ENCODE assay signal across 9 cellular contexts in genomic region chr17:44209786-44210341, GRCh38. TPM values are rescaled to one million over a fixed set of nuclear protein-coding genes. Genes with fewer than 3 reads are reported as not detected.
DNase-seq lines count a peak whose midpoint lies in the region; ATAC-seq, FAIRE-seq and TF ChIP-seq lines count a peak whose summit lies in the region.
"Had no signal": no experiment of that assay in that cellular context is flagged by ENCODE, and none has a peak within 500 bp of the region (broad histone marks: within the 10 kb centered on the region; RNA-seq: fewer than 3 reads in every experiment).

No MANE protein-coding gene starts in this region.

- H4K20me1 ChIP-seq in KMS-11 (ENCODE audit: insufficient read depth), result no peaks in the 10 kb centered on the region

- WGBS in sigmoid colon, 2 donors, result 68 to 74% methylated on average over 11 of the region's 11 CpGs

- H3K4me2 ChIP-seq in KMS-11, result peak overlapping the region; percentile 88

- TF ChIP-seq CTCF in KMS-11 (conservative IDR thresholded peaks at IDR 0.05; ENCODE audit: low read depth, low read length), result no peak
- TF ChIP-seq CTCF in sigmoid colon (IDR thresholded peaks at IDR 0.05), result no peak

- H3K9ac ChIP-seq in KMS-11 (no peak overlapping the region), adipocyte (ENCODE audit: low read length) (peak overlapping the region; percentile 71)

- H3K36me3 ChIP-seq in KMS-11 (ENCODE audit: insufficient read depth) (no peaks in the 10 kb centered on the region; the same call in 1 of the 2 replicates), adipocyte (ENCODE audit: control insufficient read depth, insufficient read depth, low read length, severe bottlenecking) (peaks cover 46% of the 10 kb centered on the region), sigmoid colon (peaks cover 16 to 65% (median 49%) of the 10 kb centered on the region in 4 donors)

- ATAC-seq in HG03045 (IDR thresholded peaks at IDR 0.05; ENCODE audit: unreplicated experiment), result no peak

- no peak overlapping the region; the same call in 1 of the 2 replicates for H2AFZ ChIP-seq in KMS-11 (ENCODE audit: low read depth)

- in situ Hi-C loops in ACHN (cut with HindIII; ENCODE audit: low pct_ligation_motif_present, low pct_unique_long_range_greater_than_20kb, low sequenced_read_pairs), result loop anchor here (10.0 kb wide), 1 partner anchor 115 kb away; the partner anchor contains the start of gene SLC25A39

- TF ChIP-seq POLR2A in GM12891 (IDR thresholded peaks at IDR 0.05; ENCODE audit: low read depth, low read length) (peak; percentile 68), sigmoid colon (IDR thresholded peaks at IDR 0.05) (no peak)

- H3K27ac ChIP-seq in KMS-11, result peak overlapping the region; percentile 19; the same call in 1 of the 2 replicates
- H3K27ac ChIP-seq in sigmoid colon, result peak overlapping the region; percentile 65 to 74 (median 70)

- H3K79me2 ChIP-seq in KMS-11 (ENCODE audit: insufficient read depth, low read depth), result no peaks in the 10 kb centered on the region

- intact Hi-C loops in sigmoid colon (cut with DNase I), result loop anchor here (1.0 to 10.0 kb wide), 3 partner anchors 121 to 295 kb away; partner anchors contain the start of genes GPATCH8 and GRN

- TF ChIP-seq EP300 in sigmoid colon (IDR thresholded peaks at IDR 0.05), result no peak

- FAIRE-seq in GM12891 (lab: Jason Lieb, UNC), result no peak

- H3K9me3 ChIP-seq in adipocyte (ENCODE audit: control insufficient read depth, low read length) (no peaks in the 10 kb centered on the region), sigmoid colon (no peaks in the 10 kb centered on the region)

- no peaks in the 10 kb centered on the region for H3K27me3 ChIP-seq in KMS-11 (ENCODE audit: insufficient read depth, low read depth)
- H3K27me3 ChIP-seq in adipocyte (replicated peaks; ENCODE audit: control insufficient read depth, insufficient read depth, low read length), result no peaks in the 10 kb centered on the region
- no peaks in the 10 kb centered on the region for H3K27me3 ChIP-seq in sigmoid colon

- H3K4me3 ChIP-seq in KMS-11 (IDR thresholded peaks at IDR 0.05; ENCODE audit: insufficient read depth, low read depth, low read length), result no peak overlapping the region
- H3K4me3 ChIP-seq in adipocyte (ENCODE audit: low read length), result no peak overlapping the region
- peak overlapping the region in 1 of 4 donors; percentile 21 for H3K4me3 ChIP-seq in sigmoid colon

- peaks cover 21% of the 10 kb centered on the region for H3K4me1 ChIP-seq in KMS-11 (ENCODE audit: low read depth, poor library complexity, severe bottlenecking)
- peaks cover 20% of the 10 kb centered on the region for H3K4me1 ChIP-seq in adipocyte (ENCODE audit: control insufficient read depth, insufficient read depth, low read length)
- peaks cover 0 to 41% (median 15%) of the 10 kb centered on the region in 4 donors for H3K4me1 ChIP-seq in sigmoid colon

- no peak for DNase-seq in GM12891 (ENCODE audit: insufficient read length, low spot score)
- no peak for DNase-seq in adipocyte (ENCODE audit: low read depth)
- no peak for DNase-seq in sigmoid colon
- no peak for DNase-seq in ACHN
- DNase-seq in NCI-H446 treated with DMSO at 0.1 percent for 48 hours (lab: John Stamatoyannopoulos, UW), result no peak
- DNase-seq in GF-D8 (lab: John Stamatoyannopoulos, UW), result no peak

TF ChIP-seq in GM12891, 5 proteins besides CTCF, POLR2A, EP300 and RAD21:
- 0 out of 2 replicates have a peak, but pooled peaks have one; percentile 13 for TF ChIP-seq POU2F2 (IDR thresholded peaks at IDR 0.05; ENCODE audit: low read depth, low read length)
- TF ChIP-seq PAX5 (IDR thresholded peaks at IDR 0.05; ENCODE audit: insufficient read depth, low read length, severe bottlenecking), result no peak
- no peak for TF ChIP-seq SPI1 (IDR thresholded peaks at IDR 0.05; ENCODE audit: low read depth, low read length)
- TF ChIP-seq TAF1 (IDR thresholded peaks at IDR 0.05; ENCODE audit: low read depth, low read length), result no peak; the same call in 1 of the 2 replicates

RNA-seq across cellular contexts. Expression of gene UBTF, which starts 9.6 kb away (rescaled TPM):
- 46.6 TPM for polyA plus RNA-seq in GM12891 (2012; ENCODE audit: low read depth, missing spikeins)
- total RNA-seq in sigmoid colon, result 10 to 100 TPM; 43.4 to 58.4 (median 52.5) TPM
- polyA plus RNA-seq in sigmoid colon, result 10 to 100 TPM; 26.8 to 55.0 (median 28.2) TPM

RNA-seq across cellular contexts. Expression of gene ATXN7L3, which starts 10.2 kb away (rescaled TPM):
- polyA plus RNA-seq in GM12891 (2012; ENCODE audit: low read depth, missing spikeins), result 25.2 TPM
- total RNA-seq in sigmoid colon, result 10 to 100 TPM; 26.4 to 37.4 (median 35.0) TPM
- polyA plus RNA-seq in sigmoid colon, result 10 to 100 TPM; 36.0 to 59.8 (median 43.0) TPM

RNA-seq across cellular contexts. Expression of gene TMUB2, which starts 23.1 kb away (rescaled TPM):
- 22.5 TPM for polyA plus RNA-seq in GM12891 (2012; ENCODE audit: low read depth, missing spikeins)
- 10 to 100 TPM; 26.9 to 40.3 (median 29.2) TPM for total RNA-seq in sigmoid colon
- polyA plus RNA-seq in sigmoid colon, result 10 to 100 TPM; 19.0 to 41.3 (median 22.2) TPM

RNA-seq across cellular contexts. Expression of gene ASB16, which starts 39.4 kb away (rescaled TPM):
- 0.83 TPM for polyA plus RNA-seq in GM12891 (2012; ENCODE audit: low read depth, missing spikeins)
- 1 to 10 TPM in 3 of 4 donors, under 1 TPM in 1; 0.82 to 4.2 (median 1.6) TPM for total RNA-seq in sigmoid colon
- polyA plus RNA-seq in sigmoid colon, result under 1 TPM in 1 of 3 donors, not detected in 2; 0.19 TPM
- polyA plus RNA-seq: neural cell had no signal

RNA-seq across cellular contexts. Expression of gene SLC4A1, which starts 58.1 kb away (rescaled TPM):
- 0.03 TPM for polyA plus RNA-seq in GM12891 (2012; ENCODE audit: low read depth, missing spikeins)
- total RNA-seq in sigmoid colon, result under 1 TPM in 1 of 4 donors, not detected in 3; under 0.01 TPM
- under 1 TPM in 1 of 3 donors, not detected in 2; 0.23 TPM for polyA plus RNA-seq in sigmoid colon
